ENCODE assay signal across 2 cellular contexts in the genomic region with DNA sequence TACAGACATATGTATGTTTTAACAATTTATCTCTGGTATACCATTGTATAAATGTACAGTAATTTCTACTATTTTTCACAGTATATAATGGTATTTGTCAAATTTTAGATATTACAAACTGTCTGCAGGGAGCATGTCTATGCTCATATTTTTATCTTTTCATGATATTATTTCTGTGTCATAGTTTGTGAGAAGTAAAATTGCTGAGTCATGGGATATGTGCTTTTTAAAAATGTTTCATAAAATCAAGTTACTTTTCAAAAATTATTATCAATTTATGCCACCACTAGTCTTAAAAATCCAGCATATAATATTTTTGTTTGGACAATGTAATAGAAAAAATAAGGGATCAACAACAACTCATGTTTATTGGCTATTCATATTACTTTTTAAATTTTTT.
TF ChIP-seq lines count a peak whose summit lies in the region.

No MANE protein-coding gene starts in this region.

TF ChIP-seq in HCT116, 20 proteins besides CTCF, POLR2A, EP300 and RAD21 (continued from another document):
- TF ChIP-seq, protein P1, sequence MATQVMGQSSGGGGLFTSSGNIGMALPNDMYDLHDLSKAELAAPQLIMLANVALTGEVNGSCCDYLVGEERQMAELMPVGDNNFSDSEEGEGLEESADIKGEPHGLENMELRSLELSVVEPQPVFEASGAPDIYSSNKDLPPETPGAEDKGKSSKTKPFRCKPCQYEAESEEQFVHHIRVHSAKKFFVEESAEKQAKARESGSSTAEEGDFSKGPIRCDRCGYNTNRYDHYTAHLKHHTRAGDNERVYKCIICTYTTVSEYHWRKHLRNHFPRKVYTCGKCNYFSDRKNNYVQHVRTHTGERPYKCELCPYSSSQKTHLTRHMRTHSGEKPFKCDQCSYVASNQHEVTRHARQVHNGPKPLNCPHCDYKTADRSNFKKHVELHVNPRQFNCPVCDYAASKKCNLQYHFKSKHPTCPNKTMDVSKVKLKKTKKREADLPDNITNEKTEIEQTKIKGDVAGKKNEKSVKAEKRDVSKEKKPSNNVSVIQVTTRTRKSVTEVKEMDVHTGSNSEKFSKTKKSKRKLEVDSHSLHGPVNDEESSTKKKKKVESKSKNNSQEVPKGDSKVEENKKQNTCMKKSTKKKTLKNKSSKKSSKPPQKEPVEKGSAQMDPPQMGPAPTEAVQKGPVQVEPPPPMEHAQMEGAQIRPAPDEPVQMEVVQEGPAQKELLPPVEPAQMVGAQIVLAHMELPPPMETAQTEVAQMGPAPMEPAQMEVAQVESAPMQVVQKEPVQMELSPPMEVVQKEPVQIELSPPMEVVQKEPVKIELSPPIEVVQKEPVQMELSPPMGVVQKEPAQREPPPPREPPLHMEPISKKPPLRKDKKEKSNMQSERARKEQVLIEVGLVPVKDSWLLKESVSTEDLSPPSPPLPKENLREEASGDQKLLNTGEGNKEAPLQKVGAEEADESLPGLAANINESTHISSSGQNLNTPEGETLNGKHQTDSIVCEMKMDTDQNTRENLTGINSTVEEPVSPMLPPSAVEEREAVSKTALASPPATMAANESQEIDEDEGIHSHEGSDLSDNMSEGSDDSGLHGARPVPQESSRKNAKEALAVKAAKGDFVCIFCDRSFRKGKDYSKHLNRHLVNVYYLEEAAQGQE (IDR thresholded peaks at IDR 0.05; ENCODE audit: low read depth): no peak
- TF ChIP-seq, protein P2, sequence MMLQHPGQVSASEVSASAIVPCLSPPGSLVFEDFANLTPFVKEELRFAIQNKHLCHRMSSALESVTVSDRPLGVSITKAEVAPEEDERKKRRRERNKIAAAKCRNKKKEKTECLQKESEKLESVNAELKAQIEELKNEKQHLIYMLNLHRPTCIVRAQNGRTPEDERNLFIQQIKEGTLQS (IDR thresholded peaks at IDR 0.05): no peak

TF ChIP-seq in K562, 482 proteins besides CTCF, POLR2A, EP300 and RAD21 (continued from another document):
- TF ChIP-seq HNRNPH1 (optimal IDR thresholded peaks at IDR 0.05; ENCODE audit: low read depth, low read length): no peak
- peak; percentile 78 for TF ChIP-seq NFE2 (IDR thresholded peaks at IDR 0.05; ENCODE audit: low read depth)
- no peak for TF ChIP-seq ETV1 (tag; conservative IDR thresholded peaks at IDR 0.05; ENCODE audit: low read depth)
- no peak for TF ChIP-seq IRF2 (CRISPR knock-in tag; IDR thresholded peaks at IDR 0.05)
- TF ChIP-seq DACH1 (IDR thresholded peaks at IDR 0.05; ENCODE audit: partially characterized antibody): no peak
- no peak for TF ChIP-seq FOXA3 (CRISPR knock-in tag; conservative IDR thresholded peaks at IDR 0.05 in 1 of 2, IDR thresholded peaks at IDR 0.05 in 1 of 2)
- TF ChIP-seq, protein P3, sequence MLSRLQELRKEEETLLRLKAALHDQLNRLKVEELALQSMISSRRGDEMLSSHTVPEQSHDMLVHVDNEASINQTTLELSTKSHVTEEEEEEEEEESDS (CRISPR knock-in tag; IDR thresholded peaks at IDR 0.05): no peak
- peak; percentile 96 for TF ChIP-seq MAFF (IDR thresholded peaks at IDR 0.05; ENCODE audit: low read length)
- TF ChIP-seq DDX20 (tag; IDR thresholded peaks at IDR 0.05; ENCODE audit: low read depth): no peak
- TF ChIP-seq SMARCA4 (IDR thresholded peaks at IDR 0.05): no peak
- TF ChIP-seq PRPF4 (IDR thresholded peaks at IDR 0.05; ENCODE audit: insufficient read depth, low read depth, low read length, poor library complexity, severe bottlenecking): no peak
- peak; percentile 96 for TF ChIP-seq MAFK (IDR thresholded peaks at IDR 0.05; ENCODE audit: low read length)
- peak; percentile 65; the same call in 1 of the 2 replicates for TF ChIP-seq NFE2L1 (tag; IDR thresholded peaks at IDR 0.05; ENCODE audit: borderline replicate concordance, low read depth)
- TF ChIP-seq, protein P4, sequence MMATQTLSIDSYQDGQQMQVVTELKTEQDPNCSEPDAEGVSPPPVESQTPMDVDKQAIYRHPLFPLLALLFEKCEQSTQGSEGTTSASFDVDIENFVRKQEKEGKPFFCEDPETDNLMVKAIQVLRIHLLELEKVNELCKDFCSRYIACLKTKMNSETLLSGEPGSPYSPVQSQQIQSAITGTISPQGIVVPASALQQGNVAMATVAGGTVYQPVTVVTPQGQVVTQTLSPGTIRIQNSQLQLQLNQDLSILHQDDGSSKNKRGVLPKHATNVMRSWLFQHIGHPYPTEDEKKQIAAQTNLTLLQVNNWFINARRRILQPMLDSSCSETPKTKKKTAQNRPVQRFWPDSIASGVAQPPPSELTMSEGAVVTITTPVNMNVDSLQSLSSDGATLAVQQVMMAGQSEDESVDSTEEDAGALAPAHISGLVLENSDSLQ (IDR thresholded peaks at IDR 0.05): no peak
